ENCODE assay signal across 17 cellular contexts in genomic region chr3:140573011-140573410, GRCh38.
DNase-seq lines count a peak whose midpoint lies in the region; ATAC-seq, FAIRE-seq and TF ChIP-seq lines count a peak whose summit lies in the region.
"Had no signal": no experiment of that assay in that cellular context is flagged by ENCODE, and none has a peak within 500 bp of the region (broad histone marks: within the 10 kb centered on the region; RNA-seq: fewer than 3 reads in every experiment).

No MANE protein-coding gene starts in this region.

- no peak for FAIRE-seq in GM12892 (lab: Jason Lieb, UNC)
- FAIRE-seq: A549, H1, HTR-8/SVneo, K562, RCC 7860 had no signal

- TF ChIP-seq POLR2A in GM12892 (IDR thresholded peaks at IDR 0.05; ENCODE audit: low read depth, low read length) = no peak

- DNase-seq in NCI-H2029 (lab: John Stamatoyannopoulos, UW) (peak; percentile 9), NCI-H2029 treated with DMSO at 0.1 percent for 48 hours (lab: John Stamatoyannopoulos, UW) (no peak), NCI-H146 (lab: John Stamatoyannopoulos, UW) (peak; percentile 82), Right ventricle myocardium superior (no peak), medulla oblongata (ENCODE audit: extremely low spot score) (peak; percentile 57), UCSD-AML1 (lab: John Stamatoyannopoulos, UW; ENCODE audit: unreplicated experiment) (no peak), NCI-H446 (lab: John Stamatoyannopoulos, UW) (no peak), GM12892 (ENCODE audit: insufficient read length) (no peak)
- DNase-seq: HFFc6, NCI-H1105, NCI-H345, NCI-H82 had no signal

- peak; percentile 82 for ATAC-seq in Right ventricle myocardium superior (ENCODE audit: poor library complexity)
- ATAC-seq: A549, K562 had no signal

- intact Hi-C loops in Right ventricle myocardium superior (cut with DNase I) = no loop called here

Comparison
In these comparisons a context has a peak if more than half of its experiments do, and no peak if none do; other contexts are left out.
1. DNase-seq: peak in NCI-H2029 (single experiment), NCI-H146 (single experiment) and medulla oblongata (single experiment); none in NCI-H2029 treated with DMSO at 0.1 percent for 48 hours (single experiment), Right ventricle myocardium superior (single experiment), UCSD-AML1 (single experiment), NCI-H446 (0 of 2) and GM12892 (single experiment).